15 cellular contexts compared by ENCODE assay signal in genomic region chr21:31289702-31290101, GRCh38.
"Had no signal": no experiment of that assay in that cellular context is flagged by ENCODE, and none has a peak within 500 bp of the region (broad histone marks: within the 10 kb centered on the region; RNA-seq: fewer than 3 reads in every experiment).

No MANE protein-coding gene starts in this region.

- ATAC-seq: activated CD4-positive, alpha-beta T cell treated with anti-CD3 and anti-CD28 coated beads for 36 hours; esophagus mucosa; left cardiac atrium; naive thymus-derived CD8-positive, alpha-beta T cell had no signal

- H3K27ac Mint-ChIP-seq: activated CD4-positive, alpha-beta memory T cell treated with anti-CD3 and anti-CD28 coated beads, Interleukin-2, amount 10 ng/mL, durations not matched to agents 7 days and 5 days; activated CD4-positive, alpha-beta T cell treated with anti-CD3 and anti-CD28 coated beads for 36 hours; activated naive CD8-positive, alpha-beta T cell treated with anti-CD3 and anti-CD28 coated beads, Interleukin-2, amount 10 ng/mL, durations not matched to agents 7 days and 5 days; naive thymus-derived CD8-positive, alpha-beta T cell; T-helper 2 cell treated with Interferon-gamma antibody and Interleukin-4, amounts not matched to agents 5 μg/mL and 100 μg/mL, for 36 hours; type B pancreatic cell had no signal

- H3K27me3 Mint-ChIP-seq: activated CD4-positive, alpha-beta memory T cell treated with anti-CD3 and anti-CD28 coated beads, Interleukin-2, amount 10 ng/mL, durations not matched to agents 7 days and 5 days; activated CD4-positive, alpha-beta T cell treated with anti-CD3 and anti-CD28 coated beads for 36 hours; activated naive CD8-positive, alpha-beta T cell treated with anti-CD3 and anti-CD28 coated beads, Interleukin-2, amount 10 ng/mL, durations not matched to agents 7 days and 5 days; naive thymus-derived CD8-positive, alpha-beta T cell; type B pancreatic cell had no signal

- H3K4me3 Mint-ChIP-seq: activated CD4-positive, alpha-beta memory T cell treated with anti-CD3 and anti-CD28 coated beads, Interleukin-2, amount 10 ng/mL, durations not matched to agents 7 days and 5 days; activated CD4-positive, alpha-beta T cell treated with anti-CD3 and anti-CD28 coated beads for 36 hours; activated naive CD8-positive, alpha-beta T cell treated with anti-CD3 and anti-CD28 coated beads, Interleukin-2, amount 10 ng/mL, durations not matched to agents 7 days and 5 days; naive thymus-derived CD8-positive, alpha-beta T cell; T-helper 2 cell treated with Interferon-gamma antibody and Interleukin-4, amounts not matched to agents 5 μg/mL and 100 μg/mL, for 36 hours; type B pancreatic cell had no signal

- DNase-seq: activated CD4-positive, alpha-beta memory T cell treated with anti-CD3 and anti-CD28 coated beads, Interleukin-2, amount 10 ng/mL, durations not matched to agents 7 days and 5 days; activated CD4-positive, alpha-beta T cell treated with anti-CD3 and anti-CD28 coated beads for 36 hours; activated gamma-delta T cell; activated naive CD8-positive, alpha-beta T cell treated with anti-CD3 and anti-CD28 coated beads, Interleukin-2, amount 10 ng/mL, durations not matched to agents 7 days and 5 days; activated T-cell treated with anti-CD3 and anti-CD28 coated beads, Interleukin-2, amount 50 U/mL, for 48 hours; anterior cingulate cortex; dorsolateral prefrontal cortex; foreskin fibroblast; left cardiac atrium; naive thymus-derived CD8-positive, alpha-beta T cell; posterior cingulate gyrus; small intestine had no signal
